ENCODE assay signal across 2 cellular contexts in the genomic region with DNA sequence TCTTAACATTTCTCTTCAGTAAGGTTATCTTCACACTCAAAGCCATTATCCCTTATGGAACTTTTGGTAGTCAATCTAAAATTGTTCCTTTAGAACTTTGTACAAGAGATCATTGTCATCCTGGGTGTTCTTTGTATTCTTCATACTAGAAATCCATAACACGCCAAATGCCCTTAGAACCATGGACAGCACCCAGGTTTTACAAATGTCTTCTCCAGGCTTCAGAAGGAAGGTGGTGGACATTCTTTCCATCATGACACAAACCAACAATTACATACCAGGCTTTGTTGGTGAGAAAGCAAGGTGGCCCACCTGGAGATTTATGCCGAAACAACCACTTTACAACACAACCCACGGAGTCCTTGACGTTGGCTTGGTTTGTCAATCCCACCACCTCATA.
TF ChIP-seq lines count a peak whose summit lies in the region.

No MANE protein-coding gene starts in this region.

TF ChIP-seq in HCT116, 20 proteins besides CTCF, POLR2A, EP300 and RAD21 (continued from another document):
- TF ChIP-seq, protein P1, sequence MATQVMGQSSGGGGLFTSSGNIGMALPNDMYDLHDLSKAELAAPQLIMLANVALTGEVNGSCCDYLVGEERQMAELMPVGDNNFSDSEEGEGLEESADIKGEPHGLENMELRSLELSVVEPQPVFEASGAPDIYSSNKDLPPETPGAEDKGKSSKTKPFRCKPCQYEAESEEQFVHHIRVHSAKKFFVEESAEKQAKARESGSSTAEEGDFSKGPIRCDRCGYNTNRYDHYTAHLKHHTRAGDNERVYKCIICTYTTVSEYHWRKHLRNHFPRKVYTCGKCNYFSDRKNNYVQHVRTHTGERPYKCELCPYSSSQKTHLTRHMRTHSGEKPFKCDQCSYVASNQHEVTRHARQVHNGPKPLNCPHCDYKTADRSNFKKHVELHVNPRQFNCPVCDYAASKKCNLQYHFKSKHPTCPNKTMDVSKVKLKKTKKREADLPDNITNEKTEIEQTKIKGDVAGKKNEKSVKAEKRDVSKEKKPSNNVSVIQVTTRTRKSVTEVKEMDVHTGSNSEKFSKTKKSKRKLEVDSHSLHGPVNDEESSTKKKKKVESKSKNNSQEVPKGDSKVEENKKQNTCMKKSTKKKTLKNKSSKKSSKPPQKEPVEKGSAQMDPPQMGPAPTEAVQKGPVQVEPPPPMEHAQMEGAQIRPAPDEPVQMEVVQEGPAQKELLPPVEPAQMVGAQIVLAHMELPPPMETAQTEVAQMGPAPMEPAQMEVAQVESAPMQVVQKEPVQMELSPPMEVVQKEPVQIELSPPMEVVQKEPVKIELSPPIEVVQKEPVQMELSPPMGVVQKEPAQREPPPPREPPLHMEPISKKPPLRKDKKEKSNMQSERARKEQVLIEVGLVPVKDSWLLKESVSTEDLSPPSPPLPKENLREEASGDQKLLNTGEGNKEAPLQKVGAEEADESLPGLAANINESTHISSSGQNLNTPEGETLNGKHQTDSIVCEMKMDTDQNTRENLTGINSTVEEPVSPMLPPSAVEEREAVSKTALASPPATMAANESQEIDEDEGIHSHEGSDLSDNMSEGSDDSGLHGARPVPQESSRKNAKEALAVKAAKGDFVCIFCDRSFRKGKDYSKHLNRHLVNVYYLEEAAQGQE (IDR thresholded peaks at IDR 0.05; ENCODE audit: low read depth), result peak; percentile 51
- TF ChIP-seq, protein P2, sequence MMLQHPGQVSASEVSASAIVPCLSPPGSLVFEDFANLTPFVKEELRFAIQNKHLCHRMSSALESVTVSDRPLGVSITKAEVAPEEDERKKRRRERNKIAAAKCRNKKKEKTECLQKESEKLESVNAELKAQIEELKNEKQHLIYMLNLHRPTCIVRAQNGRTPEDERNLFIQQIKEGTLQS (IDR thresholded peaks at IDR 0.05), result no peak

TF ChIP-seq in K562, 482 proteins besides CTCF, POLR2A, EP300 and RAD21:
- TF ChIP-seq, protein P1 (CRISPR knock-in tag; IDR thresholded peaks at IDR 0.05; ENCODE audit: low read depth), result peak; percentile 90
- TF ChIP-seq ARHGAP35 (IDR thresholded peaks at IDR 0.05; ENCODE audit: partially characterized antibody) (no peak), HCFC1 (IDR thresholded peaks at IDR 0.05; ENCODE audit: low read depth, low read length) (no peak), EHMT2 (IDR thresholded peaks at IDR 0.05) (0 out of 2 replicates have a peak, but pooled peaks have one; percentile 34), SMAD4 (CRISPR knock-in tag; conservative IDR thresholded peaks at IDR 0.05) (no peak)
